15 cellular contexts compared by ENCODE assay signal in the genomic region with DNA sequence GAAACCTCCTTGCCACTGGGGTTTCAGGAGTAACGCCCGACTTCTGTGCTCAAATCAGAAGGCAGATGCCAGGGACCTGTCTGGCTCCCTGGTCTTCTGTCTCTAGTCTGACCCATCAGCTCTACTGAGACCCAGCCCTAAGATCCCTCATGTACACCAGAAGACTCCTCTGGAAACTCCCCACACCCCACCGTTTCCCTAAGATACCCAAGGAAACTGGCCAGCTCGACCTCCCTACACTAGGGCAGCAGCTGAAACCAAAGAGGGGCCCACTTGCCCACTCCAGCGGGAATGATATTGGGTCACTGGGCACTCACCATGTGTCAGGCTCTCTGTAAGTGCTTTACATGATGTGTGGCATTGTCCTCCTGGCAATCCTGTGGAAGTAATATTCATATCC. TPM values are rescaled to one million over a fixed set of nuclear protein-coding genes. Genes with fewer than 3 reads are reported as not detected.
DNase-seq lines count a peak whose midpoint lies in the region; ATAC-seq and TF ChIP-seq lines count a peak whose summit lies in the region.
"Had no signal": no experiment of that assay in that cellular context is flagged by ENCODE, and none has a peak within 500 bp of the region (broad histone marks: within the 10 kb centered on the region; RNA-seq: fewer than 3 reads in every experiment).

No MANE protein-coding gene starts in this region.

- no peak overlapping the region for H3K27ac Mint-ChIP-seq in activated naive CD4-positive, alpha-beta T cell treated with anti-CD3 and anti-CD28 coated beads, Interleukin-2, amount 50 U/mL, for 72 hours
- H3K27ac Mint-ChIP-seq: activated naive CD4-positive, alpha-beta T cell treated with anti-CD3 and anti-CD28 coated beads, Interleukin-2, amount 10 ng/mL, durations not matched to agents 7 days and 5 days had no signal

- peaks cover 33% of the 10 kb centered on the region for H3K79me2 ChIP-seq in hepatocyte

- no peaks in the 10 kb centered on the region for H3K9me3 ChIP-seq in adrenal gland (replicated peaks in 1 of 3)
- H3K9me3 ChIP-seq in hepatocyte (ENCODE audit: low read depth) = no peaks in the 10 kb centered on the region
- H3K9me3 ChIP-seq: BE2C had no signal

- intact Hi-C loops in adrenal gland (cut with DNase I) = no loop called here

- peaks cover 0 to 27% of the 10 kb centered on the region in 2 donors for H3K4me1 ChIP-seq in adrenal gland (replicated peaks in 1 of 2)
- H3K4me1 ChIP-seq in hepatocyte (ENCODE audit: insufficient read depth) = peaks cover 52% of the 10 kb centered on the region
- H3K4me1 ChIP-seq in rectal smooth muscle tissue (ENCODE audit: control insufficient read depth, insufficient read depth, low read length) = peaks cover 18% of the 10 kb centered on the region

- H2AFZ ChIP-seq in hepatocyte = peak overlapping the region; percentile 43

- no peaks in the 10 kb centered on the region for H3K27me3 ChIP-seq in adrenal gland
- no peaks in the 10 kb centered on the region for H3K27me3 ChIP-seq in hepatocyte
- H3K27me3 ChIP-seq in rectal smooth muscle tissue (ENCODE audit: control insufficient read depth, insufficient read depth, low read length) = no peaks in the 10 kb centered on the region
- H3K27me3 ChIP-seq: BE2C had no signal

- H3K9me2 ChIP-seq in hepatocyte (replicated peaks; ENCODE audit: insufficient read depth) = no peaks in the 10 kb centered on the region

- TF ChIP-seq CTCF in AG10803 (conservative IDR thresholded peaks at IDR 0.05; ENCODE audit: low read length) (no peak), adrenal gland (IDR thresholded peaks at IDR 0.05) (no peak), hepatocyte (IDR thresholded peaks at IDR 0.05; ENCODE audit: poor library complexity) (no peak)

- H3K4me2 ChIP-seq in hepatocyte = peak overlapping the region; percentile 76

- 81 to 91% (median 85%) methylated on average over 4 to 5 of the region's 5 CpGs for WGBS in adrenal gland, 4 donors
- 74% methylated on average over 5 of the region's 5 CpGs for WGBS in hepatocyte (ENCODE audit: low lambda C conversion rate, missing lambda C conversion rate)

- DNase-seq in AG10803 (ENCODE audit: low read depth) = no peak
- no peak for DNase-seq in adrenal gland
- DNase-seq in hepatocyte (ENCODE audit: low spot score) = no peak
- no peak for DNase-seq in activated naive CD4-positive, alpha-beta T cell treated with anti-CD3 and anti-CD28 coated beads, Interleukin-2, amount 50 U/mL, for 72 hours (ENCODE audit: low spot score in 2 of 2)
- DNase-seq in NCI-H1092 (lab: John Stamatoyannopoulos, UW) = no peak
- DNase-seq: activated CD4-positive, alpha-beta T cell treated with anti-CD3 and anti-CD28 coated beads, Interleukin-2, amount 50 U/mL, for 48 hours; activated naive CD4-positive, alpha-beta T cell treated with anti-CD3 and anti-CD28 coated beads, Interleukin-2, amount 10 ng/mL, durations not matched to agents 7 days and 5 days; BE2C; GF-D8; NCI-H510A treated with DMSO at 0.1 percent for 48 hours had no signal

- H3K36me3 ChIP-seq in adrenal gland (replicated peaks in 1 of 2) (no peaks in the 10 kb centered on the region), hepatocyte (replicated peaks; ENCODE audit: insufficient read depth, low read depth) (no peaks in the 10 kb centered on the region), rectal smooth muscle tissue (ENCODE audit: control insufficient read depth, insufficient read depth, low read length) (no peaks in the 10 kb centered on the region)
- H3K36me3 ChIP-seq: BE2C had no signal

- no peaks in the 10 kb centered on the region for H4K20me1 ChIP-seq in hepatocyte (ENCODE audit: insufficient read depth, poor library complexity, severe bottlenecking)

- H3K9me3 Mint-ChIP-seq in activated naive CD4-positive, alpha-beta T cell treated with anti-CD3 and anti-CD28 coated beads, Interleukin-2, amount 50 U/mL, for 72 hours = no peaks in the 10 kb centered on the region
- H3K9me3 Mint-ChIP-seq: activated naive CD4-positive, alpha-beta T cell treated with anti-CD3 and anti-CD28 coated beads, Interleukin-2, amount 10 ng/mL, durations not matched to agents 7 days and 5 days; H9 had no signal

- H3K4me3 ChIP-seq in AG10803 (ENCODE audit: low read length) (peak overlapping the region; percentile 95), adrenal gland (no peak overlapping the region), hepatocyte (no peak overlapping the region), rectal smooth muscle tissue (ENCODE audit: low read length) (peak overlapping the region; percentile 87)

- H3K9ac ChIP-seq in rectal smooth muscle tissue (ENCODE audit: low read length) = no peak overlapping the region

- H3K36me3 Mint-ChIP-seq in activated naive CD4-positive, alpha-beta T cell treated with anti-CD3 and anti-CD28 coated beads, Interleukin-2, amount 50 U/mL, for 72 hours = no peaks in the 10 kb centered on the region
- H3K36me3 Mint-ChIP-seq: activated naive CD4-positive, alpha-beta T cell treated with anti-CD3 and anti-CD28 coated beads, Interleukin-2, amount 10 ng/mL, durations not matched to agents 7 days and 5 days had no signal

- peak overlapping the region in 3 of 5 donors; percentile 37 to 85 (median 78) for H3K27ac ChIP-seq in adrenal gland
- peak overlapping the region; percentile 90 for H3K27ac ChIP-seq in hepatocyte
- H3K27ac ChIP-seq in rectal smooth muscle tissue (ENCODE audit: low read depth, low read length) = peak overlapping the region; percentile 82

- TF ChIP-seq POLR2A in adrenal gland (IDR thresholded peaks at IDR 0.05) = no peak

- ATAC-seq in GM21737 (IDR thresholded peaks at IDR 0.05; ENCODE audit: unreplicated experiment) (no peak), GM21786 (IDR thresholded peaks at IDR 0.05; ENCODE audit: unreplicated experiment) (no peak)
- ATAC-seq in activated naive CD4-positive, alpha-beta T cell treated with anti-CD3 and anti-CD28 coated beads, Interleukin-2, amount 50 U/mL, for 72 hours = no peak

RNA-seq across cellular contexts. Expression of gene S100A16, which starts 0.5 kb away (rescaled TPM):
- total RNA-seq in adrenal gland = 100 to 1,000 TPM in 2 of 8 donors, 10 to 100 TPM in 6; 45.1 to 126 (median 76.2) TPM
- 100 to 1,000 TPM in 1 of 3 donors, 10 to 100 TPM in 2; 61.5 to 128 (median 95.3) TPM for polyA plus RNA-seq in adrenal gland
- total RNA-seq in hepatocyte = 103 and 129 TPM in 2 replicates
- polyA plus RNA-seq in hepatocyte = 134 and 155 TPM in 2 replicates
- not detected for total RNA-seq in activated naive CD4-positive, alpha-beta T cell treated with anti-CD3 and anti-CD28 coated beads, Interleukin-2, amount 50 U/mL, for 72 hours

RNA-seq across cellular contexts. Expression of gene S100A14, which starts 2.7 kb away (rescaled TPM):
- total RNA-seq in adrenal gland (under 1 TPM in 3 of 8 donors, not detected in 5; 0.32 to 0.90 (median 0.53) TPM), hepatocyte (112 and 141 TPM in 2 replicates)
- polyA plus RNA-seq in adrenal gland (1 to 10 TPM in 1 of 3 donors, under 1 TPM in 1, not detected in 1; 0.88 to 2.2 TPM), hepatocyte (62.8 and 94.9 TPM in 2 replicates)
- not detected for total RNA-seq in activated naive CD4-positive, alpha-beta T cell treated with anti-CD3 and anti-CD28 coated beads, Interleukin-2, amount 50 U/mL, for 72 hours

RNA-seq across cellular contexts. Expression of gene S100A13, which starts 13.9 kb away (rescaled TPM):
- 100 to 1,000 TPM in 6 of 8 donors, 10 to 100 TPM in 2; 57.6 to 289 (median 138) TPM for total RNA-seq in adrenal gland
- 100 to 1,000 TPM; 185 to 266 (median 235) TPM for polyA plus RNA-seq in adrenal gland
- 82.0 and 115 TPM in 2 replicates for total RNA-seq in hepatocyte
- 248 and 282 TPM in 2 replicates for polyA plus RNA-seq in hepatocyte
- 1 to 10 TPM; 4.2 to 6.0 TPM for total RNA-seq in activated naive CD4-positive, alpha-beta T cell treated with anti-CD3 and anti-CD28 coated beads, Interleukin-2, amount 50 U/mL, for 72 hours

RNA-seq across cellular contexts. Expression of gene S100A1, which starts 14.8 kb away (rescaled TPM):
- total RNA-seq in adrenal gland = 1 to 10 TPM in 3 of 8 donors, under 1 TPM in 2, not detected in 3; 0.55 to 3.8 (median 1.8) TPM
- 10 to 100 TPM in 2 of 3 donors, 1 to 10 TPM in 1; 1.1 to 12.3 (median 10.9) TPM for polyA plus RNA-seq in adrenal gland
- total RNA-seq in hepatocyte = 2.7 and 15.0 TPM in 2 replicates
- polyA plus RNA-seq in hepatocyte = 1.3 and 4.0 TPM in 2 replicates
- total RNA-seq in activated naive CD4-positive, alpha-beta T cell treated with anti-CD3 and anti-CD28 coated beads, Interleukin-2, amount 50 U/mL, for 72 hours = not detected
- total RNA-seq: dermis microvascular lymphatic vessel endothelial cell, H9 had no signal

RNA-seq across cellular contexts. Expression of gene CHTOP, which starts 20.5 kb away (rescaled TPM):
- total RNA-seq in adrenal gland (10 to 100 TPM; 35.5 to 74.9 (median 55.8) TPM), hepatocyte (56.2 and 65.5 TPM in 2 replicates)
- polyA plus RNA-seq in adrenal gland (10 to 100 TPM; 59.1 to 83.3 (median 71.2) TPM), hepatocyte (40.6 and 50.7 TPM in 2 replicates)
- 10 to 100 TPM; 83.3 to 91.3 TPM for total RNA-seq in activated naive CD4-positive, alpha-beta T cell treated with anti-CD3 and anti-CD28 coated beads, Interleukin-2, amount 50 U/mL, for 72 hours

Comparison
In these comparisons a context has a peak if more than half of its experiments do, and no peak if none do; other contexts are left out.
1. H3K4me3 ChIP-seq: peak in AG10803 (single experiment) and rectal smooth muscle tissue (single experiment); none in adrenal gland (0 of 4) and hepatocyte (single experiment).
2. RNA of gene S100A16, which starts 0.5 kb away (total RNA-seq): 103 to 129 TPM in hepatocyte and 45.1 to 126 TPM in adrenal gland; not detected in activated naive CD4-positive, alpha-beta T cell treated with anti-CD3 and anti-CD28 coated beads, Interleukin-2, amount 50 U/mL, for 72 hours; every median in the first group is over 10 times any median in the second.
3. RNA of gene S100A14, which starts 2.7 kb away (total RNA-seq): 112 to 141 TPM in hepatocyte; not detected in activated naive CD4-positive, alpha-beta T cell treated with anti-CD3 and anti-CD28 coated beads, Interleukin-2, amount 50 U/mL, for 72 hours and 0.32 to 0.90 TPM in adrenal gland; every median in the first group is over 10 times any median in the second.
4. RNA of gene S100A13, which starts 13.9 kb away (total RNA-seq): 57.6 to 289 TPM in adrenal gland and 82.0 to 115 TPM in hepatocyte; 4.2 to 6.0 TPM in activated naive CD4-positive, alpha-beta T cell treated with anti-CD3 and anti-CD28 coated beads, Interleukin-2, amount 50 U/mL, for 72 hours; every median in the first group is over 4 times any median in the second.
5. Peak in every context shown above with its lines, with median percentiles within 50 percentile points of each other: H3K27ac ChIP-seq.